Comparison of ENCODE assay signal across 8 cellular contexts in the genomic region with DNA sequence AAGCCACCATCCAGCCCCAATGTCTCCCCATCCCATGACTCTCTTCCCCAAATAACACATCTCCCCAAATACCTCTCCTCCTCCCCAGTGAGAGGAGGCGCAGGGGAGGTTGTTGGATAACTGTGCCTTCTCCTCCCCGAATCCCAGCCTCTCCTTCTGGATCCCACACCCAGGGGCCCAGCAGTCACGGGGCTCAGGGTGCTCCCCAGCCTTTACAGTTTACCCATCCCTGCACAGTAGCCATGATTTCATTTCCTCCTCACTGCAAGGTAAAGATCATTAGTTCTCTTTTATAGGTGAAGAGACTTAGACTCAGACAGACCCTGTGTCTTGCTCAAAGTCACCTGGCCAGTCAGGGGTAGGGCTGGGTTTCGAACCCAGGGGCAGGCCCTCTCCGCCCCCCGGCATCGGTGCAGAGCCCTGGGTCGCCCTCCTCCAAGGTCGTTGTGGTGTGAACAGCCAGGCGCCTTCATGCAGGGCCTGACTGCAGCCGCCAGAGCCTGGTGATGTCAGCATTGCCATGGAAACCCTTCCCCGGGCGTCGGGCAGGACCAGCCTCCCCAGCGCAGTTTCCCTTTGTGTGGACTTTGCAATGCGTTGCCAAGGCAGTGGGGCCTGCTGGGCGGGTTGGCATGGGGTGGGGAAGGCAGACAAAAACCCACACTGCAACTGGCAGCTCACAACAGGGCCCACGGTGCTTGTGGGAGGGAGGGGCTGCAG. TPM values are rescaled to one million over a fixed set of nuclear protein-coding genes. Genes with fewer than 3 reads are reported as not detected.
DNase-seq lines count a peak whose midpoint lies in the region; ATAC-seq and TF ChIP-seq lines count a peak whose summit lies in the region.

No MANE protein-coding gene starts in this region.

- TF ChIP-seq POLR2A in prostate gland (IDR thresholded peaks at IDR 0.05) (peak; percentile 78), upper lobe of left lung (IDR thresholded peaks at IDR 0.05) (peak in 1 of 4 donors; percentile 43)

- TF ChIP-seq CTCF in prostate gland (IDR thresholded peaks at IDR 0.05) (peak in 1 of 4 experiments; percentile 62), upper lobe of left lung (IDR thresholded peaks at IDR 0.05) (peak in 2 of 6 experiments; percentile 16 to 17)

- no peaks in the 10 kb centered on the region for H3K9me3 ChIP-seq in prostate gland
- H3K9me3 ChIP-seq in upper lobe of left lung, result no peaks in the 10 kb centered on the region

- H3K4me3 ChIP-seq in prostate gland (no peak overlapping the region), upper lobe of left lung (no peak overlapping the region)

- H3K27me3 ChIP-seq in prostate gland (replicated peaks; ENCODE audit: insufficient read depth) (no peaks in the 10 kb centered on the region), upper lobe of left lung (no peaks in the 10 kb centered on the region)

- 20% methylated on average over 17 of the region's 18 CpGs for WGBS in prostate gland
- 36 to 55% methylated on average over 4 to 14 of the region's 18 CpGs for WGBS in upper lobe of left lung, 2 donors

- TF ChIP-seq EP300 in upper lobe of left lung (IDR thresholded peaks at IDR 0.05), result no peak

- intact Hi-C loops in left cardiac atrium (cut with DNase I), result no loop called here
- intact Hi-C loops in prostate gland (cut with DNase I), result no loop called here

- H3K4me1 ChIP-seq in prostate gland (replicated peaks) (peaks cover 27% of the 10 kb centered on the region), upper lobe of left lung (peaks cover 23 to 40% (median 26%) of the 10 kb centered on the region in 4 donors)

- H3K27ac ChIP-seq in prostate gland (peak overlapping the region; percentile 86 to 91), upper lobe of left lung (peak overlapping the region in 3 of 4 donors; percentile 21 to 53 (median 48))

- DNase-seq in NCI-H146 (lab: John Stamatoyannopoulos, UW), result peak; percentile 99
- peak; percentile 85 for DNase-seq in T-helper 9 cell
- peak; percentile 98 for DNase-seq in astrocyte of the hippocampus (ENCODE audit: low read depth, low spot score)
- DNase-seq in left cardiac atrium, result peak; percentile 92
- peak; percentile 96 for DNase-seq in prostate gland (ENCODE audit: low spot score)
- peak; percentile 87 to 93 for DNase-seq in upper lobe of left lung
- no peak for DNase-seq in AML-193 (lab: John Stamatoyannopoulos, UW)

- ATAC-seq in GM18907 (IDR thresholded peaks at IDR 0.05; ENCODE audit: unreplicated experiment), result peak; percentile 78
- peak; percentile 92 to 93 for ATAC-seq in left cardiac atrium
- ATAC-seq in upper lobe of left lung (ENCODE audit: low FRiP score in 2 of 2), result peak; percentile 84 to 86

- no peaks in the 10 kb centered on the region for H3K36me3 ChIP-seq in prostate gland
- no peaks in the 10 kb centered on the region for H3K36me3 ChIP-seq in upper lobe of left lung

RNA-seq across cellular contexts. Expression of a gene that starts 53.3 kb away (rescaled TPM):
- 10 to 100 TPM; 57.9 to 63.2 TPM for total RNA-seq in left cardiac atrium
- total RNA-seq in prostate gland, result 10 to 100 TPM; 37.1 to 64.7 TPM
- 10 to 100 TPM; 16.0 to 98.5 (median 53.5) TPM for total RNA-seq in upper lobe of left lung

Comparison
In these comparisons a context has a peak if more than half of its experiments do, and no peak if none do; other contexts are left out.
1. DNase-seq: peak in NCI-H146 (single experiment), T-helper 9 cell (single experiment), astrocyte of the hippocampus (single experiment), left cardiac atrium (single experiment), prostate gland (single experiment) and upper lobe of left lung (2 of 2); none in AML-193 (0 of 2).
2. Peak in every context shown above with its lines, with median percentiles within 50 percentile points of each other: ATAC-seq.